1 cellular context compared by ENCODE assay signal in genomic region chr16:50550035-50550434, GRCh38.
TF ChIP-seq lines count a peak whose summit lies in the region.

No MANE protein-coding gene starts in this region.

TF ChIP-seq in GM23338, 12 proteins besides CTCF, POLR2A, EP300 and RAD21 (continued from another document):
- TF ChIP-seq ZNF462 (CRISPR knock-in tag; IDR thresholded peaks at IDR 0.05) = no peak
- no peak for TF ChIP-seq REST (IDR thresholded peaks at IDR 0.05; ENCODE audit: unreplicated experiment)
- no peak for TF ChIP-seq CREB1 (CRISPR knock-in tag; IDR thresholded peaks at IDR 0.05; ENCODE audit: low read depth)
- TF ChIP-seq, protein P1, sequence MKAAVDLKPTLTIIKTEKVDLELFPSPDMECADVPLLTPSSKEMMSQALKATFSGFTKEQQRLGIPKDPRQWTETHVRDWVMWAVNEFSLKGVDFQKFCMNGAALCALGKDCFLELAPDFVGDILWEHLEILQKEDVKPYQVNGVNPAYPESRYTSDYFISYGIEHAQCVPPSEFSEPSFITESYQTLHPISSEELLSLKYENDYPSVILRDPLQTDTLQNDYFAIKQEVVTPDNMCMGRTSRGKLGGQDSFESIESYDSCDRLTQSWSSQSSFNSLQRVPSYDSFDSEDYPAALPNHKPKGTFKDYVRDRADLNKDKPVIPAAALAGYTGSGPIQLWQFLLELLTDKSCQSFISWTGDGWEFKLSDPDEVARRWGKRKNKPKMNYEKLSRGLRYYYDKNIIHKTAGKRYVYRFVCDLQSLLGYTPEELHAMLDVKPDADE (IDR thresholded peaks at IDR 0.05) = no peak
- no peak for TF ChIP-seq EZH2 (IDR thresholded peaks at IDR 0.05; ENCODE audit: low read depth, unreplicated experiment)
- TF ChIP-seq POLR2AphosphoS5 (IDR thresholded peaks at IDR 0.05; ENCODE audit: low read depth) = no peak
- TF ChIP-seq JUNB (IDR thresholded peaks at IDR 0.05; ENCODE audit: unreplicated experiment) = no peak
- no peak for TF ChIP-seq NANOG (IDR thresholded peaks at IDR 0.05; ENCODE audit: borderline replicate concordance)
- TF ChIP-seq EZH2phosphoT487 (IDR thresholded peaks at IDR 0.05; ENCODE audit: unreplicated experiment) = no peak
